ENCODE assay signal across 2 cellular contexts in the genomic region with DNA sequence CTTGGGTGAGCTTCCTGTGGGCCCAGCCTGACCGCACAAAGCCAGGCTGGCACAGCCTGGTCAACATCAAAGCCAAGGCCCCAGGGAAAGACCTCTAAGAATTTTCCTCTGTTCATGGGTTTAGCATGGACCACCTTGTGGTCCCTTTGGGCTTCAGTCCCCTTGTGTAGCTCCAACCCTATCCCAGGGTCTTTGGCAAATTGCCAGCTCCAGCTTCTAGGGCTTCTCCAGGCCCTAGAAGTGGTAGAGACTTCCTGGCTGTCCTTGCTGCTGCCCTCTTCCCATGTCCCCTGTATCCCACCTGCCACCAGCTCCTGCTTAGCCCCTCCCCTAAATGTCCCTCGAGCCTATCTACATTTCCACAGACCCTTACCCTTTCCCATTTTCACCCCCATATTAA.
TF ChIP-seq lines count a peak whose summit lies in the region.

No MANE protein-coding gene starts in this region.

TF ChIP-seq in IMR-90, 13 proteins besides CTCF, POLR2A, EP300 and RAD21:
- TF ChIP-seq MXI1 (IDR thresholded peaks at IDR 0.05; ENCODE audit: borderline replicate concordance, low read depth, low read length) (no peak), FOS (IDR thresholded peaks at IDR 0.05; ENCODE audit: low read depth, low read length) (no peak), CEBPB (IDR thresholded peaks at IDR 0.05; ENCODE audit: low read depth, low read length) (no peak), CHD1 (IDR thresholded peaks at IDR 0.05; ENCODE audit: low read depth, low read length) (no peak), USF2 (IDR thresholded peaks at IDR 0.05; ENCODE audit: low read depth, low read length) (no peak), MAFK (IDR thresholded peaks at IDR 0.05; ENCODE audit: low read depth, low read length) (no peak), MAZ (IDR thresholded peaks at IDR 0.05; ENCODE audit: borderline replicate concordance, low read depth, low read length) (no peak), SMC3 (IDR thresholded peaks at IDR 0.05; ENCODE audit: low read depth, low read length) (no peak), RCOR1 (IDR thresholded peaks at IDR 0.05; ENCODE audit: insufficient replicate concordance, low read length) (no peak), NFE2L2 (IDR thresholded peaks at IDR 0.05; ENCODE audit: low read depth, low read length) (no peak), RFX5 (IDR thresholded peaks at IDR 0.05; ENCODE audit: low read depth, low read length) (no peak), BHLHE40 (IDR thresholded peaks at IDR 0.05; ENCODE audit: low read depth, low read length) (no peak)
- TF ChIP-seq, protein P1, sequence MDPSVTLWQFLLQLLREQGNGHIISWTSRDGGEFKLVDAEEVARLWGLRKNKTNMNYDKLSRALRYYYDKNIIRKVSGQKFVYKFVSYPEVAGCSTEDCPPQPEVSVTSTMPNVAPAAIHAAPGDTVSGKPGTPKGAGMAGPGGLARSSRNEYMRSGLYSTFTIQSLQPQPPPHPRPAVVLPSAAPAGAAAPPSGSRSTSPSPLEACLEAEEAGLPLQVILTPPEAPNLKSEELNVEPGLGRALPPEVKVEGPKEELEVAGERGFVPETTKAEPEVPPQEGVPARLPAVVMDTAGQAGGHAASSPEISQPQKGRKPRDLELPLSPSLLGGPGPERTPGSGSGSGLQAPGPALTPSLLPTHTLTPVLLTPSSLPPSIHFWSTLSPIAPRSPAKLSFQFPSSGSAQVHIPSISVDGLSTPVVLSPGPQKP (IDR thresholded peaks at IDR 0.05; ENCODE audit: borderline replicate concordance, low read depth, low read length): no peak

TF ChIP-seq in K562, 482 proteins besides CTCF, POLR2A, EP300 and RAD21:
- TF ChIP-seq NFIX (CRISPR knock-in tag; IDR thresholded peaks at IDR 0.05; ENCODE audit: low read depth): peak; percentile 91
- TF ChIP-seq CBFA2T2 (conservative IDR thresholded peaks at IDR 0.05): no peak
- peak; percentile 95 for TF ChIP-seq NFIC (IDR thresholded peaks at IDR 0.05)
TF ChIP-seq in K562: peak in this region for 2.
